22 cellular contexts compared by ENCODE assay signal in the genomic region with DNA sequence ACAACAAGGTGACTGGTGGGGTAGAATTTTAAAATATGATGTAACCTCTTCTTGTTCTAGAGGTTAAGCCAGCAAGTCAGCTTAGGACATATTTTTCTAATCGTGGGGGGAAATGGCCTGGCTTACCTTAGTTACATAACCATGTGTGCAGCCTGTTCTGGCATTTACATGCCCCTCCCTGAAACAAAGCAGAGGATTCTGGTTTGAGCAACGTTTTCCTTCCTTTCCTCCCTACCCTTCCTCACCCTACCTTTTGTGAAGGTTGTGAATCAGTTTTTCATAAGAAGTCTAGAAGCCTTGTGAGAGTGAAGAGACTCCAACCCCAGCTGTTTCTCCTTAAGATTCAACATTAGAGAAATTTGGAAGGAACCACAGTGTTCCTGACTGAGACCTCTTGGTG.
"Had no signal": no experiment of that assay in that cellular context is flagged by ENCODE, and none has a peak within 500 bp of the region (broad histone marks: within the 10 kb centered on the region; RNA-seq: fewer than 3 reads in every experiment).

No MANE protein-coding gene starts in this region.

- H3K4me1 Mint-ChIP-seq: activated B cell treated with CpG ODN at 0.5 μM for 24 hours; activated T-helper 17 cell treated with anti-CD3 and anti-CD28 coated beads, Interleukin-2, amount 50 U/mL, for 72 hours; nephron; T-cell had no signal

- H3K27ac ChIP-seq: colonic mucosa, heart right ventricle, left ventricle myocardium inferior, right lobe of liver, stomach, thyroid gland, upper lobe of right lung had no signal

- H3K4me1 ChIP-seq: colonic mucosa, heart right ventricle, left ventricle myocardium inferior, right lobe of liver, stomach, thyroid gland, upper lobe of right lung had no signal

- H3K4me3 Mint-ChIP-seq: activated B cell treated with CpG ODN at 0.5 μM for 24 hours; activated CD8-positive, alpha-beta T cell treated with anti-CD3 and anti-CD28 coated beads for 36 hours; activated T-cell treated with anti-CD3 and anti-CD28 coated beads, Interleukin-2, amount 50 U/mL, for 4 hours; activated T-helper 17 cell treated with anti-CD3 and anti-CD28 coated beads, Interleukin-2, amount 50 U/mL, for 72 hours; nephron; stimulated activated naive B cell treated with anti-CD40 and anti-IgM and Interleukin-4, amounts not matched to agents 10 μg/mL and 1 μg/mL and 100 μg/mL, for 72 hours; T-cell had no signal

- DNase-seq: activated B cell treated with CpG ODN at 0.5 μM for 24 hours; activated CD4-positive, alpha-beta T cell treated with anti-CD3 and anti-CD28 coated beads, Interleukin-2, amount 50 U/mL, for 1 hour; activated CD8-positive, alpha-beta T cell treated with anti-CD3 and anti-CD28 coated beads for 36 hours; activated gamma-delta T cell treated with Interleukin-2 at 50 U/mL for 16 hours; activated naive CD4-positive, alpha-beta T cell treated with anti-CD3 and anti-CD28 coated beads, Interleukin-2, amount 50 U/mL, for 16 hours; activated T-cell treated with anti-CD3 and anti-CD28 coated beads, Interleukin-2, amount 50 U/mL, for 4 hours; amygdala; colonic mucosa; effector CD8-positive, alpha-beta T cell; heart right ventricle; left ventricle myocardium inferior; right lobe of liver; small intestine; stimulated activated CD4-positive, alpha-beta T cell treated with anti-CD3 and anti-CD28 coated beads, Interleukin-1b, Interleukin-23, amount 100 ng/mL, for 48 hours; stimulated activated naive B cell treated with anti-CD40 and anti-IgM and Interleukin-4, amounts not matched to agents 10 μg/mL and 1 μg/mL and 100 μg/mL, for 72 hours; stomach; T-cell; thyroid gland; upper lobe of right lung had no signal

- ATAC-seq: activated CD8-positive, alpha-beta T cell treated with anti-CD3 and anti-CD28 coated beads for 36 hours; activated T-cell treated with anti-CD3 and anti-CD28 coated beads, Interleukin-2, amount 50 U/mL, for 4 hours; activated T-helper 17 cell treated with anti-CD3 and anti-CD28 coated beads, Interleukin-2, amount 50 U/mL, for 72 hours; heart right ventricle; right lobe of liver; stimulated activated naive B cell treated with anti-CD40 and anti-IgM and Interleukin-4, amounts not matched to agents 10 μg/mL and 1 μg/mL and 100 μg/mL, for 72 hours; T-cell; upper lobe of right lung had no signal

- H3K9me3 ChIP-seq: colonic mucosa, right lobe of liver, stomach, thyroid gland, upper lobe of right lung had no signal

- H3K27me3 Mint-ChIP-seq: activated B cell treated with CpG ODN at 0.5 μM for 24 hours; activated CD8-positive, alpha-beta T cell treated with anti-CD3 and anti-CD28 coated beads for 36 hours; activated T-helper 17 cell treated with anti-CD3 and anti-CD28 coated beads, Interleukin-2, amount 50 U/mL, for 72 hours; T-cell had no signal

- H3K9me3 Mint-ChIP-seq: activated CD8-positive, alpha-beta T cell treated with anti-CD3 and anti-CD28 coated beads for 36 hours; activated T-helper 17 cell treated with anti-CD3 and anti-CD28 coated beads, Interleukin-2, amount 50 U/mL, for 72 hours had no signal

- H3K27ac Mint-ChIP-seq: activated B cell treated with CpG ODN at 0.5 μM for 24 hours; activated CD8-positive, alpha-beta T cell treated with anti-CD3 and anti-CD28 coated beads for 36 hours; activated T-helper 17 cell treated with anti-CD3 and anti-CD28 coated beads, Interleukin-2, amount 50 U/mL, for 72 hours; nephron; stimulated activated naive B cell treated with anti-CD40 and anti-IgM and Interleukin-4, amounts not matched to agents 10 μg/mL and 1 μg/mL and 100 μg/mL, for 72 hours; T-cell had no signal

- H3K36me3 Mint-ChIP-seq: T-cell had no signal

- H3K4me3 ChIP-seq: colonic mucosa, heart right ventricle, left ventricle myocardium inferior, lung, right lobe of liver, stomach, thyroid gland, upper lobe of right lung had no signal

- H3K27me3 ChIP-seq: colonic mucosa, heart right ventricle, right lobe of liver, stomach, thyroid gland, upper lobe of right lung had no signal

- H3K36me3 ChIP-seq: colonic mucosa, heart right ventricle, left ventricle myocardium inferior, right lobe of liver, stomach, thyroid gland, upper lobe of right lung had no signal
